Comparison of ENCODE assay signal across 18 cellular contexts in the genomic region with DNA sequence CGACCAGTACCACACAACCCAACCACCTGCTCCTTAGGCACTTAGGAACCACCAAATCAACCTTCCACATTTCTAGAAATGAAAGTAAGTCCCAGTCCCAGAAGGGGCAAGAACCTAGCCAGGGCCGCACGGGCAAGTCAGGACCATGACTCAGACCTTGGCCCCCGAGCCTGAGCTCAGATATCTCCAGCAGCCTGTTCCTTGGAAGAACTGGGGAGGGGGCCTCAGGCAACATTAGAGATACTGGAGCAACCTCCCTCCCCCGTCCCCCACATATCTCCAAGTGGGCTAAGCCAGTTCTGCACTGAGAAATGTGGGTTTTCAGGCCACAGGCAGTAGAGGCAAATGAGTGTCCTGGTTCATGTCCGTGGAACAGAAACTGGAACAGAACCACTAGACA. TPM values are rescaled to one million over a fixed set of nuclear protein-coding genes. Genes with fewer than 3 reads are reported as not detected.
DNase-seq lines count a peak whose midpoint lies in the region; ATAC-seq and TF ChIP-seq lines count a peak whose summit lies in the region.
"Had no signal": no experiment of that assay in that cellular context is flagged by ENCODE, and none has a peak within 500 bp of the region (broad histone marks: within the 10 kb centered on the region; RNA-seq: fewer than 3 reads in every experiment).

No MANE protein-coding gene starts in this region.

- peak overlapping the region in 1 of 3 donors; percentile 2 for H3K4me3 Mint-ChIP-seq in T-cell
- no peak overlapping the region for H3K4me3 Mint-ChIP-seq in endothelial cell (ENCODE audit: unreplicated experiment)
- H3K4me3 Mint-ChIP-seq: T-helper 2 cell treated with Interferon-gamma antibody and Interleukin-4, amounts not matched to agents 5 μg/mL and 100 μg/mL, for 36 hours had no signal

- H3K36me3 Mint-ChIP-seq in T-cell (peaks cover 2% of the 10 kb centered on the region), endothelial cell (ENCODE audit: low read depth, unreplicated experiment) (peaks cover 5% of the 10 kb centered on the region)

- 80 to 93% methylated on average over 6 of the region's 6 CpGs for WGBS in heart right ventricle, 2 donors
- 81 to 83% methylated on average over 4 to 6 of the region's 6 CpGs for WGBS in thyroid gland, 2 donors

- H3K4me1 Mint-ChIP-seq in T-cell (peaks cover 68 to 82% (median 78%) of the 10 kb centered on the region in 3 donors), endothelial cell (ENCODE audit: unreplicated experiment) (peaks cover 28% of the 10 kb centered on the region)

- intact Hi-C loops in Right ventricle myocardium inferior (cut with DNase I), result no loop called here
- intact Hi-C loops in heart right ventricle (cut with DNase I), result no loop called here
- intact Hi-C loops in thyroid gland (cut with DNase I), result no loop called here

- H3K4me1 ChIP-seq in heart right ventricle (peaks cover 0 to 53% (median 17%) of the 10 kb centered on the region in 9 donors), thyroid gland (peaks cover 47 to 83% of the 10 kb centered on the region in 2 donors)

- H3K9me3 Mint-ChIP-seq in T-cell (no peaks in the 10 kb centered on the region), endothelial cell (ENCODE audit: unreplicated experiment) (no peaks in the 10 kb centered on the region)
- H3K9me3 Mint-ChIP-seq: T-helper 2 cell treated with Interferon-gamma antibody and Interleukin-4, amounts not matched to agents 5 μg/mL and 100 μg/mL, for 36 hours had no signal

- POLR2A ChIA-PET in T-cell (lab: Charles Lee), result interaction anchor here in 1 of 2 donors (0.7 kb wide), 1 partner anchor 38 kb away, joined by 5 read pairs; no protein-coding TSS in a partner anchor

- no peak overlapping the region for H3K4me3 ChIP-seq in heart right ventricle
- H3K4me3 ChIP-seq in thyroid gland (replicated peaks in 1 of 3), result no peak overlapping the region
- H3K4me3 ChIP-seq: hepatocyte, skin epidermis, thoracic aorta had no signal

- no peak for TF ChIP-seq POLR2A in thyroid gland (IDR thresholded peaks at IDR 0.05)

- ATAC-seq in Right ventricle myocardium inferior (no peak), heart right ventricle (no peak), T-cell (replicated peaks in 1 of 4) (no peak), HG03196 (IDR thresholded peaks at IDR 0.05; ENCODE audit: unreplicated experiment) (no peak)
- ATAC-seq: left lobe of liver had no signal

- H3K27me3 ChIP-seq in heart right ventricle (no peaks in the 10 kb centered on the region), thyroid gland (no peaks in the 10 kb centered on the region)
- H3K27me3 ChIP-seq: hepatocyte had no signal

- DNase-seq in Right ventricle myocardium inferior (ENCODE audit: missing footprints) (peak; percentile 14), heart right ventricle (no peak), T-cell (no peak), endothelial cell (ENCODE audit: low spot score) (no peak), thyroid gland (no peak), NOMO-1 (lab: John Stamatoyannopoulos, UW; ENCODE audit: unreplicated experiment in 2 of 2) (no peak), glomerular visceral epithelial cell (ENCODE audit: extremely low spot score) (no peak)
- DNase-seq: ACHN; activated CD4-positive, alpha-beta T cell treated with anti-CD3 and anti-CD28 coated beads, Interleukin-2, amount 50 U/mL, for 48 hours; activated naive CD4-positive, alpha-beta T cell treated with anti-CD3 and anti-CD28 coated beads, Interleukin-2, amount 50 U/mL, for 16 hours; DMS 273 treated with DMSO at 0.1 percent for 48 hours; NCI-H1417 treated with DMSO at 0.1 percent for 48 hours had no signal

- CTCF ChIA-PET in T-cell (lab: Charles Lee), result no interaction called here

- H3K9me3 ChIP-seq in heart right ventricle (no peaks in the 10 kb centered on the region), thyroid gland (no peaks in the 10 kb centered on the region)
- H3K9me3 ChIP-seq: thoracic aorta had no signal

- H3K27ac Mint-ChIP-seq in T-cell, result peak overlapping the region; percentile 83 to 86
- peak overlapping the region; percentile 34 for H3K27ac Mint-ChIP-seq in endothelial cell (ENCODE audit: unreplicated experiment)

- H3K27me3 Mint-ChIP-seq in T-cell (no peaks in the 10 kb centered on the region), endothelial cell (ENCODE audit: unreplicated experiment) (peaks cover 9% of the 10 kb centered on the region)

- H3K27ac ChIP-seq in heart right ventricle (no peak overlapping the region), thyroid gland (peak overlapping the region in 2 of 3 donors; percentile 12 to 89)
- H3K27ac ChIP-seq: hepatocyte, thoracic aorta had no signal

- H3K36me3 ChIP-seq in heart right ventricle (no peaks in the 10 kb centered on the region), thyroid gland (no peaks in the 10 kb centered on the region)
- H3K36me3 ChIP-seq: thoracic aorta had no signal

- no peak for TF ChIP-seq CTCF in heart right ventricle (IDR thresholded peaks at IDR 0.05)
- TF ChIP-seq CTCF in endothelial cell (IDR thresholded peaks at IDR 0.05; ENCODE audit: unreplicated experiment), result no peak
- no peak for TF ChIP-seq CTCF in thyroid gland (IDR thresholded peaks at IDR 0.05)

RNA-seq across cellular contexts. Expression of a gene that starts 7.7 kb away (rescaled TPM):
- total RNA-seq in Right ventricle myocardium inferior, result 55.2 TPM
- total RNA-seq in heart right ventricle, result 10 to 100 TPM; 30.4 to 68.3 (median 40.8) TPM
- polyA plus RNA-seq in heart right ventricle, result 10 to 100 TPM; 35.8 to 58.7 TPM
- 100 to 1,000 TPM; 117 to 162 (median 148) TPM for total RNA-seq in T-cell
- 55.1 TPM for total RNA-seq in endothelial cell (ENCODE audit: unreplicated experiment)
- 100 to 1,000 TPM in 3 of 4 donors, 10 to 100 TPM in 1; 90.3 to 146 (median 122) TPM for total RNA-seq in thyroid gland

RNA-seq across cellular contexts. Expression of a gene that starts 49.4 kb away (rescaled TPM):
- 114 TPM for total RNA-seq in Right ventricle myocardium inferior
- total RNA-seq in heart right ventricle, result 10 to 100 TPM; 36.1 to 97.9 (median 51.3) TPM
- 100 to 1,000 TPM in 1 of 2 donors, 10 to 100 TPM in 1; 40.8 to 291 TPM for polyA plus RNA-seq in heart right ventricle
- total RNA-seq in T-cell, result 10 to 100 TPM; 11.1 to 24.9 (median 19.1) TPM
- 13.4 TPM for total RNA-seq in endothelial cell (ENCODE audit: unreplicated experiment)
- 100 to 1,000 TPM in 1 of 4 donors, 10 to 100 TPM in 3; 67.7 to 113 (median 82.0) TPM for total RNA-seq in thyroid gland

Comparison
In these comparisons a context has a peak if more than half of its experiments do, and no peak if none do; other contexts are left out.
1. H3K27ac ChIP-seq: peak in thyroid gland (2 of 3); none in heart right ventricle (0 of 10).